8 cellular contexts compared by ENCODE assay signal in genomic region chr16:23510154-23510914, GRCh38. TPM values are rescaled to one million over a fixed set of nuclear protein-coding genes. Genes with fewer than 3 reads are reported as not detected.
DNase-seq lines count a peak whose midpoint lies in the region; ATAC-seq and TF ChIP-seq lines count a peak whose summit lies in the region.

Gene GGA2, minus strand, starts transcription at chr16:23510494. Its CDS starts 83 bp downstream, at chr16:23510411.

- H3K36me3 Mint-ChIP-seq in CD4-positive, alpha-beta memory T cell: peaks cover 0 to 9% of the 10 kb centered on the region in 2 donors
- H3K36me3 Mint-ChIP-seq in endodermal cell (ENCODE audit: low read depth): peaks cover 15% of the 10 kb centered on the region

- POLR2A ChIA-PET in CD4-positive, alpha-beta memory T cell (lab: Charles Lee; ENCODE audit: partially characterized antibody): interaction anchor here (0.7 to 2.9 kb wide), 10 partner anchors 11 to 86 kb away, joined by 3 to 19 read pairs (median 4); partner anchors contain the start of genes EARS2, NDUFAB1 and UBFD1

- H3K27me3 Mint-ChIP-seq in CD4-positive, alpha-beta memory T cell: no peaks in the 10 kb centered on the region
- peaks cover 6% of the 10 kb centered on the region for H3K27me3 Mint-ChIP-seq in endodermal cell (ENCODE audit: insufficient read depth)

- no peaks in the 10 kb centered on the region for H3K9me3 ChIP-seq in CD4-positive, alpha-beta memory T cell (ENCODE audit: control insufficient read depth in 1 of 2, low read length in 2 of 2)
- H3K9me3 ChIP-seq in NT2/D1 (ENCODE audit: insufficient read depth, low read length) (no peaks in the 10 kb centered on the region), endodermal cell (ENCODE audit: control insufficient read depth, low read length) (no peaks in the 10 kb centered on the region), mesodermal cell (ENCODE audit: control insufficient read depth, low read length) (no peaks in the 10 kb centered on the region)

- 8 to 9% methylated on average over 27 to 72 of the region's 72 CpGs for WGBS in endodermal cell (ENCODE audit: insufficient coverage in 1 of 2, insufficient read length in 1 of 2), 2 experiments
- WGBS in mesodermal cell (ENCODE audit: insufficient coverage in 2 of 2), 2 experiments: 5% methylated on average over 52 to 57 of the region's 72 CpGs

- no peak for TF ChIP-seq CTCF in endodermal cell (conservative IDR thresholded peaks at IDR 0.05)

- ATAC-seq in GM19455 (IDR thresholded peaks at IDR 0.05; ENCODE audit: unreplicated experiment): peak; percentile 68

- CTCF ChIA-PET in CD4-positive, alpha-beta memory T cell (lab: Charles Lee; ENCODE audit: partially characterized antibody): interaction anchor here (1.1 to 2.5 kb wide), 3 partner anchors 46 to 74 kb away, joined by 3 to 7 read pairs (median 5); no protein-coding TSS in a partner anchor

- peaks cover 44 to 78% (median 59%) of the 10 kb centered on the region in 4 donors for H3K4me1 Mint-ChIP-seq in CD4-positive, alpha-beta memory T cell
- H3K4me1 Mint-ChIP-seq in endodermal cell: peaks cover 22% of the 10 kb centered on the region

- peak within 1 kb of the TSS; percentile 63 to 75 for H3K4me3 ChIP-seq in CD4-positive, alpha-beta memory T cell (ENCODE audit: low read length in 2 of 2)
- peak within 1 kb of the TSS; percentile 78 for H3K4me3 ChIP-seq in NT2/D1 (ENCODE audit: insufficient read length, low read depth)
- peak within 1 kb of the TSS; percentile 98 for H3K4me3 ChIP-seq in endodermal cell (ENCODE audit: low read length)
- peak within 1 kb of the TSS; percentile 53 for H3K4me3 ChIP-seq in mesodermal cell (ENCODE audit: extremely low read depth, insufficient read depth, low read length, poor library complexity, severe bottlenecking)

- peaks cover 51% of the 10 kb centered on the region for H3K4me1 ChIP-seq in CD4-positive, alpha-beta memory T cell (ENCODE audit: insufficient read depth, low read length)
- H3K4me1 ChIP-seq in NT2/D1 (ENCODE audit: insufficient read depth, insufficient read length): peaks cover 6% of the 10 kb centered on the region
- H3K4me1 ChIP-seq in endodermal cell (ENCODE audit: control insufficient read depth, insufficient read depth, low read length): peaks cover under 1% of the 10 kb centered on the region
- H3K4me1 ChIP-seq in mesodermal cell (ENCODE audit: control insufficient read depth, insufficient read depth, low read length, poor library complexity, severe bottlenecking): peaks cover 10% of the 10 kb centered on the region

- peak; percentile 68 to 78 (median 73) for DNase-seq in CD4-positive, alpha-beta memory T cell
- peak; percentile 36 for DNase-seq in HS-5 (ENCODE audit: low read depth)
- peak; percentile 75 for DNase-seq in NT2/D1 (ENCODE audit: low read depth, low spot score)
- peak; percentile 62 for DNase-seq in activated CD8-positive, alpha-beta memory T cell treated with anti-CD3 and anti-CD28 coated beads, Interleukin-2, amount 50 U/mL, for 24 hours (ENCODE audit: extremely low read depth)
- DNase-seq in endodermal cell: peak; percentile 91
- DNase-seq in stimulated activated CD8-positive, alpha-beta memory T cell treated with anti-CD3 and anti-CD28 coated beads, Interleukin-15, amount 100 ng/mL, for 1 hour (ENCODE audit: low read depth): peak; percentile 57

- H3K9ac ChIP-seq in NT2/D1 (ENCODE audit: insufficient read length, low read depth) (peak within 1 kb of the TSS; percentile 95), endodermal cell (ENCODE audit: extremely low read depth, low read length, poor library complexity, severe bottlenecking) (peak within 1 kb of the TSS; percentile 80)

- intact Hi-C loops in CD4-positive, alpha-beta memory T cell (cut with micrococcal nuclease): loop anchor here (1.0 kb wide), 2 partner anchors 47 to 57 kb away; partner anchors contain the start of genes COG7, EARS2 and UBFD1

- peak within 1 kb of the TSS; percentile 71 to 95 (median 90) for H3K27ac Mint-ChIP-seq in CD4-positive, alpha-beta memory T cell
- H3K27ac Mint-ChIP-seq in endodermal cell: peak within 1 kb of the TSS; percentile 93

- H3K9me3 Mint-ChIP-seq in CD4-positive, alpha-beta memory T cell: no peaks in the 10 kb centered on the region
- H3K9me3 Mint-ChIP-seq in endodermal cell: no peaks in the 10 kb centered on the region

- no peaks in the 10 kb centered on the region for H3K27me3 ChIP-seq in CD4-positive, alpha-beta memory T cell (ENCODE audit: insufficient read depth, low read length)
- H3K27me3 ChIP-seq in NT2/D1 (ENCODE audit: insufficient read depth, insufficient read length) (no peaks in the 10 kb centered on the region), endodermal cell (ENCODE audit: control insufficient read depth, insufficient read depth, low read length, poor library complexity, severe bottlenecking) (no peaks in the 10 kb centered on the region)

- peak within 1 kb of the TSS; percentile 61 for H3K27ac ChIP-seq in CD4-positive, alpha-beta memory T cell (ENCODE audit: low read depth, low read length)
- H3K27ac ChIP-seq in endodermal cell (ENCODE audit: low read depth, low read length) (peak within 1 kb of the TSS; percentile 49), mesodermal cell (ENCODE audit: low read depth, low read length, severe bottlenecking) (peak within 1 kb of the TSS; percentile 32)

- peak within 1 kb of the TSS; percentile 90 to 97 (median 94) for H3K4me3 Mint-ChIP-seq in CD4-positive, alpha-beta memory T cell
- H3K4me3 Mint-ChIP-seq in endodermal cell: peak within 1 kb of the TSS; percentile 78

- H3K36me3 ChIP-seq in CD4-positive, alpha-beta memory T cell (ENCODE audit: insufficient read depth, low read length): no peaks in the 10 kb centered on the region
- peaks cover 35% of the 10 kb centered on the region for H3K36me3 ChIP-seq in NT2/D1 (ENCODE audit: insufficient read depth, insufficient read length, low read length)
- H3K36me3 ChIP-seq in endodermal cell (ENCODE audit: control insufficient read depth, insufficient read depth, low read length): peaks cover 8% of the 10 kb centered on the region
- peaks cover 3% of the 10 kb centered on the region for H3K36me3 ChIP-seq in mesodermal cell (ENCODE audit: control insufficient read depth, insufficient read depth, low read length)

RNA-seq across cellular contexts. Expression of gene GGA2, which starts in this region (rescaled TPM):
- total RNA-seq in CD4-positive, alpha-beta memory T cell: 100 to 1,000 TPM; 114 to 118 TPM
- polyA plus RNA-seq in CD4-positive, alpha-beta memory T cell: 10 to 100 TPM; 49.2 to 49.6 TPM
- total RNA-seq in endodermal cell: 100 to 1,000 TPM in 1 of 2 donors, 10 to 100 TPM in 1; 99.4 to 116 TPM
- polyA plus RNA-seq in endodermal cell (2013, experiment 1 of 2): 72.5 TPM
- 57.7 TPM for polyA plus RNA-seq in endodermal cell (2013, experiment 2 of 2)
- polyA plus RNA-seq in mesodermal cell (2013, experiment 1 of 2): 44.7 TPM
- 39.8 TPM for polyA plus RNA-seq in mesodermal cell (2013, experiment 2 of 2)

Comparison
In these comparisons a context has a peak if more than half of its experiments do, and no peak if none do; other contexts are left out.
1. Peak in every context shown above with its lines: DNase-seq, ATAC-seq, H3K4me3 ChIP-seq and H3K27ac ChIP-seq.
2. DNase-seq: peak in every context shown above with its lines; median percentile 91 in endodermal cell; 75 in NT2/D1; 73 in CD4-positive, alpha-beta memory T cell; 62 in activated CD8-positive, alpha-beta memory T cell treated with anti-CD3 and anti-CD28 coated beads, Interleukin-2, amount 50 U/mL, for 24 hours; 57 in stimulated activated CD8-positive, alpha-beta memory T cell treated with anti-CD3 and anti-CD28 coated beads, Interleukin-15, amount 100 ng/mL, for 1 hour; 36 in HS-5.